8 cellular contexts compared by ENCODE assay signal in the genomic region with DNA sequence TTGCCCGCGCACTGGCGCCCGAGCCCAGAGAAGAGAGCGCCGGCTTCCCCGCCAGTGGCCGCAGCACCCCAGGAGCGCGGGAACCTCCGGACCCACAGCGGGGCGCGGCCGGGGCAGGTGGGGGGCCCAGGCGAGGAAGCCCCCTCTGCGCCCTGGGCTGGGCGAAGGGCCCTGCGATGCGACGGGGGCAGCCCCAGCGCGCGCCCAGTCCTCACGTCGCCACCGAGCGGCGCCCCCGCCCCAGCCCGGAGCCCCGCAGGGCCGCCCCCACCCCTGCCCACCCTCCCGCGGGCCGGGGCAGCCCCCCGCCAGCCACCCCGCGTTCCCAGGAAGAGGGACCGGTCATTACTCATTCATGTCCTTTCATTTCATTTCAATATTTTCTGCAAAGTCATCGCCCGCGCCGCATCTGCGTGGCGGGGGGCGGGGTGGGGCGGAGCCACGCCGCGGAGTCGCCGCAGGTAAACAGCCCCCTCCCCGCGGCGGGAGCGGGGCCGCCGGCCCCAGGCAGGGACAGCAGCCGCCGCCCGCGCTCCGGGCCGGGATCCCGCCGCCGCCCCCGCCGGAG. TPM values are rescaled to one million over a fixed set of nuclear protein-coding genes. Genes with fewer than 3 reads are reported as not detected.
DNase-seq lines count a peak whose midpoint lies in the region; ATAC-seq and TF ChIP-seq lines count a peak whose summit lies in the region.

No MANE protein-coding gene starts in this region.

- intact Hi-C loops in left ventricle myocardium inferior (cut with micrococcal nuclease): no loop called here
- intact Hi-C loops in left colon (cut with DNase I, micrococcal nuclease): no loop called here

- no peaks in the 10 kb centered on the region for H3K9me3 ChIP-seq in left ventricle myocardium inferior (replicated peaks)

- H3K4me1 ChIP-seq in left ventricle myocardium inferior: peaks cover 13% of the 10 kb centered on the region

- DNase-seq in CD1c-positive myeloid dendritic cell (ENCODE audit: extremely low spot score): peak; percentile 64
- DNase-seq in LoVo (ENCODE audit: low spot score): peak; percentile 53
- DNase-seq in activated CD8-positive, alpha-beta memory T cell treated with anti-CD3 and anti-CD28 coated beads, Interleukin-2, amount 50 U/mL, for 4 hours: peak; percentile 53
- no peak for DNase-seq in left ventricle myocardium inferior
- DNase-seq in stimulated activated CD4-positive, alpha-beta T cell treated with anti-CD3 and anti-CD28 coated beads, Interleukin-4, amount 100 ng/mL, for 4 hours: peak; percentile 69
- DNase-seq in NCI-H1694 treated with DMSO at 0.1 percent for 48 hours (lab: John Stamatoyannopoulos, UW): no peak
- DNase-seq in left colon: no peak

- no peak for ATAC-seq in HG02759 (IDR thresholded peaks at IDR 0.05; ENCODE audit: unreplicated experiment)
- ATAC-seq in left colon: no peak

- TF ChIP-seq CTCF in left ventricle myocardium inferior (IDR thresholded peaks at IDR 0.05; ENCODE audit: borderline replicate concordance): no peak

- H3K27ac ChIP-seq in left ventricle myocardium inferior (replicated peaks): no peak overlapping the region

- H3K36me3 ChIP-seq in left ventricle myocardium inferior: no peaks in the 10 kb centered on the region

- H3K27me3 ChIP-seq in left ventricle myocardium inferior (ENCODE audit: low read depth): peaks cover 58% of the 10 kb centered on the region

- H3K4me3 ChIP-seq in left ventricle myocardium inferior: peak overlapping the region; percentile 61

RNA-seq across cellular contexts. Expression of gene PANX2, which starts 0.7 kb away (rescaled TPM):
- 0.58 TPM for total RNA-seq in left ventricle myocardium inferior
- total RNA-seq in left colon: under 1 TPM; 0.09 to 0.14 TPM

RNA-seq across cellular contexts. Expression of gene TRABD, which starts 15.9 kb away (rescaled TPM):
- total RNA-seq in left ventricle myocardium inferior: 21.0 TPM
- 10 to 100 TPM; 46.4 to 63.5 TPM for total RNA-seq in left colon

RNA-seq across cellular contexts. Expression of gene SELENOO, which starts 31.0 kb away (rescaled TPM):
- 15.0 TPM for total RNA-seq in left ventricle myocardium inferior
- 10 to 100 TPM; 21.9 to 29.6 TPM for total RNA-seq in left colon

Comparison
In these comparisons a context has a peak if more than half of its experiments do, and no peak if none do; other contexts are left out.
1. DNase-seq: peak in CD1c-positive myeloid dendritic cell (single experiment), LoVo (single experiment), activated CD8-positive, alpha-beta memory T cell treated with anti-CD3 and anti-CD28 coated beads, Interleukin-2, amount 50 U/mL, for 4 hours (single experiment) and stimulated activated CD4-positive, alpha-beta T cell treated with anti-CD3 and anti-CD28 coated beads, Interleukin-4, amount 100 ng/mL, for 4 hours (2 of 2); none in left ventricle myocardium inferior (single experiment), NCI-H1694 treated with DMSO at 0.1 percent for 48 hours (single experiment) and left colon (0 of 2).